ENCODE assay signal across 1 cellular context in genomic region chr14:60254176-60254575, GRCh38.
TF ChIP-seq lines count a peak whose summit lies in the region.

No MANE protein-coding gene starts in this region.

TF ChIP-seq in WTC11, 78 proteins besides CTCF, POLR2A, EP300 and RAD21 (continued from another document):
- no peak for TF ChIP-seq ZNF425 (CRISPR knock-in tag; conservative IDR thresholded peaks at IDR 0.05)
